Comparison of ENCODE assay signal across 13 cellular contexts in genomic region chr16:50338371-50339231, GRCh38. TPM values are rescaled to one million over a fixed set of nuclear protein-coding genes. Genes with fewer than 3 reads are reported as not detected.
DNase-seq lines count a peak whose midpoint lies in the region; ATAC-seq, FAIRE-seq and TF ChIP-seq lines count a peak whose summit lies in the region.
"Had no signal": no experiment of that assay in that cellular context is flagged by ENCODE, and none has a peak within 500 bp of the region (broad histone marks: within the 10 kb centered on the region; RNA-seq: fewer than 3 reads in every experiment).

No MANE protein-coding gene starts in this region.

- TF ChIP-seq POLR2A in gastroesophageal sphincter (IDR thresholded peaks at IDR 0.05): no peak
- TF ChIP-seq POLR2A in upper lobe of left lung (IDR thresholded peaks at IDR 0.05): no peak

- peaks cover 39% of the 10 kb centered on the region for H3K4me1 Mint-ChIP-seq in activated naive CD4-positive, alpha-beta T cell treated with anti-CD3 and anti-CD28 coated beads, Interleukin-2, amount 50 U/mL, for 24 hours
- H3K4me1 Mint-ChIP-seq in activated T-helper 17 cell treated with anti-CD3 and anti-CD28 coated beads, Interleukin-2, amount 50 U/mL, for 72 hours: peaks cover 32% of the 10 kb centered on the region

- 71 to 75% methylated on average over 8 of the region's 8 CpGs for WGBS in gastroesophageal sphincter (ENCODE audit: low coverage in 1 of 2), 2 donors
- 65 to 68% methylated on average over 8 of the region's 8 CpGs for WGBS in upper lobe of left lung, 2 donors

- TF ChIP-seq CTCF in gastroesophageal sphincter (IDR thresholded peaks at IDR 0.05) (no peak), upper lobe of left lung (IDR thresholded peaks at IDR 0.05) (no peak)

- no peaks in the 10 kb centered on the region for H3K9me3 Mint-ChIP-seq in activated naive CD4-positive, alpha-beta T cell treated with anti-CD3 and anti-CD28 coated beads, Interleukin-2, amount 50 U/mL, for 24 hours
- H3K9me3 Mint-ChIP-seq in activated T-helper 17 cell treated with anti-CD3 and anti-CD28 coated beads, Interleukin-2, amount 50 U/mL, for 72 hours: no peaks in the 10 kb centered on the region

- peak; percentile 72 for ATAC-seq in activated T-helper 17 cell treated with anti-CD3 and anti-CD28 coated beads, Interleukin-2, amount 50 U/mL, for 72 hours (replicated peaks)
- ATAC-seq in gastroesophageal sphincter (no peak), upper lobe of left lung (ENCODE audit: low FRiP score in 2 of 2) (no peak)

- H3K9me3 ChIP-seq in gastroesophageal sphincter (no peaks in the 10 kb centered on the region), upper lobe of left lung (no peaks in the 10 kb centered on the region)
- H3K9me3 ChIP-seq: BE2C, ovary had no signal

- H3K27ac Mint-ChIP-seq in activated naive CD4-positive, alpha-beta T cell treated with anti-CD3 and anti-CD28 coated beads, Interleukin-2, amount 50 U/mL, for 24 hours: peak overlapping the region; percentile 67
- H3K27ac Mint-ChIP-seq in activated T-helper 17 cell treated with anti-CD3 and anti-CD28 coated beads, Interleukin-2, amount 50 U/mL, for 72 hours: peak overlapping the region; percentile 98

- H3K4me1 ChIP-seq in gastroesophageal sphincter: peaks cover 4 to 80% (median 7%) of the 10 kb centered on the region in 3 donors
- peaks cover 7 to 19% (median 14%) of the 10 kb centered on the region in 4 donors for H3K4me1 ChIP-seq in upper lobe of left lung
- H3K4me1 ChIP-seq: BE2C had no signal

- no peak for DNase-seq in activated naive CD4-positive, alpha-beta T cell (lab: John Stamatoyannopoulos, UW)
- no peak for DNase-seq in upper lobe of left lung
- no peak for DNase-seq in frontal cortex (ENCODE audit: low spot score in 2 of 2)
- no peak for DNase-seq in H7
- no peak for DNase-seq in C1 segment of cervical spinal cord (lab: John Stamatoyannopoulos, UW)
- DNase-seq: BE2C; effector CD4-positive, alpha-beta T cell; NCI-H748 treated with DMSO at 0.1 percent for 48 hours; ovary had no signal

- H3K4me3 Mint-ChIP-seq in activated naive CD4-positive, alpha-beta T cell treated with anti-CD3 and anti-CD28 coated beads, Interleukin-2, amount 50 U/mL, for 24 hours: peak overlapping the region; percentile 32
- H3K4me3 Mint-ChIP-seq in activated T-helper 17 cell treated with anti-CD3 and anti-CD28 coated beads, Interleukin-2, amount 50 U/mL, for 72 hours: peak overlapping the region; percentile 85

- FAIRE-seq in frontal cortex (lab: Jason Lieb, UNC): no peak

- TF ChIP-seq EP300 in gastroesophageal sphincter (IDR thresholded peaks at IDR 0.05) (no peak), upper lobe of left lung (IDR thresholded peaks at IDR 0.05) (no peak)

- no peaks in the 10 kb centered on the region for H3K27me3 Mint-ChIP-seq in activated naive CD4-positive, alpha-beta T cell treated with anti-CD3 and anti-CD28 coated beads, Interleukin-2, amount 50 U/mL, for 24 hours
- H3K27me3 Mint-ChIP-seq in activated T-helper 17 cell treated with anti-CD3 and anti-CD28 coated beads, Interleukin-2, amount 50 U/mL, for 72 hours: no peaks in the 10 kb centered on the region

- peaks cover 13% of the 10 kb centered on the region for H3K36me3 Mint-ChIP-seq in activated naive CD4-positive, alpha-beta T cell treated with anti-CD3 and anti-CD28 coated beads, Interleukin-2, amount 50 U/mL, for 24 hours
- H3K36me3 Mint-ChIP-seq in activated T-helper 17 cell treated with anti-CD3 and anti-CD28 coated beads, Interleukin-2, amount 50 U/mL, for 72 hours (ENCODE audit: low read depth): peaks cover 88% of the 10 kb centered on the region

- H3K27me3 ChIP-seq in gastroesophageal sphincter: no peaks in the 10 kb centered on the region
- no peaks in the 10 kb centered on the region for H3K27me3 ChIP-seq in upper lobe of left lung
- H3K27me3 ChIP-seq in H7 (ENCODE audit: control insufficient read depth, insufficient read depth, low read length): no peaks in the 10 kb centered on the region
- H3K27me3 ChIP-seq: BE2C, ovary had no signal

- peaks cover 0 to 36% of the 10 kb centered on the region in 2 donors for H3K36me3 ChIP-seq in gastroesophageal sphincter
- peaks cover 11 to 57% (median 16%) of the 10 kb centered on the region in 4 donors for H3K36me3 ChIP-seq in upper lobe of left lung
- peaks cover 8% of the 10 kb centered on the region for H3K36me3 ChIP-seq in H7 (replicated peaks; ENCODE audit: control insufficient read depth, insufficient read depth, low read length)
- H3K36me3 ChIP-seq: ovary had no signal

- H3K27ac ChIP-seq in gastroesophageal sphincter (peak overlapping the region in 3 of 4 donors; percentile 29 to 84 (median 48)), upper lobe of left lung (peak overlapping the region in 3 of 4 donors; percentile 2 to 52 (median 38))
- H3K27ac ChIP-seq: ovary, SK-N-MC had no signal

- H3K4me3 ChIP-seq in gastroesophageal sphincter: no peak overlapping the region
- H3K4me3 ChIP-seq in upper lobe of left lung: no peak overlapping the region
- no peak overlapping the region for H3K4me3 ChIP-seq in H7 (ENCODE audit: insufficient read depth, low read depth, low read length)
- H3K4me3 ChIP-seq: ovary, SK-N-MC had no signal

RNA-seq across cellular contexts. Expression of gene BRD7, which starts 30.2 kb away (rescaled TPM):
- total RNA-seq in activated T-helper 17 cell treated with anti-CD3 and anti-CD28 coated beads, Interleukin-2, amount 50 U/mL, for 72 hours: 10 to 100 TPM; 53.5 to 63.9 TPM
- total RNA-seq in gastroesophageal sphincter (10 to 100 TPM; 59.1 to 84.0 (median 70.5) TPM), upper lobe of left lung (10 to 100 TPM; 41.5 to 68.2 (median 53.4) TPM), frontal cortex (39.5 TPM)
- total RNA-seq in H7 (2014; rRNA removed; shearing (Covaris generic)): 86.5 and 121 TPM in 2 replicates
